17 cellular contexts compared by ENCODE assay signal in genomic region chr12:66550626-66551025, GRCh38.
"Had no signal": no experiment of that assay in that cellular context is flagged by ENCODE, and none has a peak within 500 bp of the region (broad histone marks: within the 10 kb centered on the region; RNA-seq: fewer than 3 reads in every experiment).

No MANE protein-coding gene starts in this region.

- H3K36me3 ChIP-seq: ascending aorta, esophagus muscularis mucosa, left lung, neutrophil had no signal

- H3K27me3 ChIP-seq: ascending aorta, dorsolateral prefrontal cortex, esophagus muscularis mucosa, left lung, neutrophil had no signal

- H3K9me3 Mint-ChIP-seq: activated CD4-positive, alpha-beta memory T cell treated with anti-CD3 and anti-CD28 coated beads for 36 hours; activated naive CD4-positive, alpha-beta T cell treated with anti-CD3 and anti-CD28 coated beads for 36 hours; activated naive CD8-positive, alpha-beta T cell treated with anti-CD3 and anti-CD28 coated beads, Interleukin-2, amount 50 U/mL, for 24 hours; activated T-helper 2 cell treated with anti-CD3 and anti-CD28 coated beads, Interferon-gamma antibody, Interleukin-2, Interleukin-4, amounts not matched to agents 10 μg/mL and 5 μg/mL and 100 μg/mL, durations not matched to agents 14 hours and 24 hours and 36 hours; natural killer cell; stimulated activated effector memory CD8-positive, alpha-beta T cell treated with anti-CD3 and anti-CD28 coated beads, Interleukin-12 subunit alpha, Interleukin-12 subunit beta, amount 100 ng/mL, for 72 hours had no signal

- H3K36me3 Mint-ChIP-seq: activated CD4-positive, alpha-beta memory T cell treated with anti-CD3 and anti-CD28 coated beads for 36 hours; activated CD8-positive, alpha-beta memory T cell treated with anti-CD3 and anti-CD28 coated beads, Interleukin-2, amount 10 ng/mL, durations not matched to agents 7 days and 5 days; natural killer cell; stimulated activated effector memory CD8-positive, alpha-beta T cell treated with anti-CD3 and anti-CD28 coated beads, Interleukin-12 subunit alpha, Interleukin-12 subunit beta, amount 100 ng/mL, for 72 hours had no signal

- H3K4me1 Mint-ChIP-seq: activated CD4-positive, alpha-beta T cell treated with anti-CD3 and anti-CD28 coated beads for 36 hours; activated CD8-positive, alpha-beta memory T cell treated with anti-CD3 and anti-CD28 coated beads, Interleukin-2, amount 10 ng/mL, durations not matched to agents 7 days and 5 days had no signal

- H3K27ac ChIP-seq: ascending aorta, dorsolateral prefrontal cortex, esophagus muscularis mucosa, left lung, neutrophil, parathyroid adenoma had no signal

- H3K4me3 ChIP-seq: ascending aorta, dorsolateral prefrontal cortex, esophagus muscularis mucosa, left lung had no signal

- H3K4me3 Mint-ChIP-seq: activated CD4-positive, alpha-beta memory T cell treated with anti-CD3 and anti-CD28 coated beads for 36 hours; activated CD4-positive, alpha-beta T cell treated with anti-CD3 and anti-CD28 coated beads for 36 hours; activated CD8-positive, alpha-beta memory T cell treated with anti-CD3 and anti-CD28 coated beads, Interleukin-2, amount 10 ng/mL, durations not matched to agents 7 days and 5 days; activated naive CD4-positive, alpha-beta T cell treated with anti-CD3 and anti-CD28 coated beads for 36 hours; activated naive CD8-positive, alpha-beta T cell treated with anti-CD3 and anti-CD28 coated beads, Interleukin-2, amount 50 U/mL, for 24 hours; natural killer cell; stimulated activated effector memory CD8-positive, alpha-beta T cell treated with anti-CD3 and anti-CD28 coated beads, Interleukin-12 subunit alpha, Interleukin-12 subunit beta, amount 100 ng/mL, for 72 hours had no signal

- H2AFZ ChIP-seq: parathyroid adenoma had no signal

- H3K4me1 ChIP-seq: ascending aorta, esophagus muscularis mucosa, left lung had no signal

- H3K9ac ChIP-seq: parathyroid adenoma had no signal

- H3K27me3 Mint-ChIP-seq: activated CD8-positive, alpha-beta memory T cell treated with anti-CD3 and anti-CD28 coated beads, Interleukin-2, amount 10 ng/mL, durations not matched to agents 7 days and 5 days; activated naive CD8-positive, alpha-beta T cell treated with anti-CD3 and anti-CD28 coated beads, Interleukin-2, amount 50 U/mL, for 24 hours had no signal

- DNase-seq: activated CD4-positive, alpha-beta memory T cell treated with anti-CD3 and anti-CD28 coated beads for 36 hours; activated CD4-positive, alpha-beta T cell treated with anti-CD3 and anti-CD28 coated beads for 36 hours; activated CD8-positive, alpha-beta memory T cell treated with anti-CD3 and anti-CD28 coated beads, Interleukin-2, amount 10 ng/mL, durations not matched to agents 7 days and 5 days; activated naive CD4-positive, alpha-beta T cell treated with anti-CD3 and anti-CD28 coated beads for 36 hours; activated naive CD8-positive, alpha-beta T cell treated with anti-CD3 and anti-CD28 coated beads, Interleukin-2, amount 50 U/mL, for 24 hours; activated T-cell treated with anti-CD3 and anti-CD28 coated beads, Interleukin-2, amount 50 U/mL, for 1 hour; dorsolateral prefrontal cortex; kidney; left lung; mesenchymal stem cell; natural killer cell had no signal

- H3K9me3 ChIP-seq: ascending aorta, esophagus muscularis mucosa, left lung, neutrophil had no signal

- ATAC-seq: activated CD4-positive, alpha-beta T cell treated with anti-CD3 and anti-CD28 coated beads for 36 hours; activated CD8-positive, alpha-beta memory T cell treated with anti-CD3 and anti-CD28 coated beads, Interleukin-2, amount 10 ng/mL, durations not matched to agents 7 days and 5 days; activated naive CD8-positive, alpha-beta T cell treated with anti-CD3 and anti-CD28 coated beads, Interleukin-2, amount 50 U/mL, for 24 hours; left lung; natural killer cell; stimulated activated effector memory CD8-positive, alpha-beta T cell treated with anti-CD3 and anti-CD28 coated beads, Interleukin-12 subunit alpha, Interleukin-12 subunit beta, amount 100 ng/mL, for 72 hours had no signal

- H3K27ac Mint-ChIP-seq: activated CD4-positive, alpha-beta memory T cell treated with anti-CD3 and anti-CD28 coated beads for 36 hours; activated CD4-positive, alpha-beta T cell treated with anti-CD3 and anti-CD28 coated beads for 36 hours; activated CD8-positive, alpha-beta memory T cell treated with anti-CD3 and anti-CD28 coated beads, Interleukin-2, amount 10 ng/mL, durations not matched to agents 7 days and 5 days; activated naive CD4-positive, alpha-beta T cell treated with anti-CD3 and anti-CD28 coated beads for 36 hours; activated naive CD8-positive, alpha-beta T cell treated with anti-CD3 and anti-CD28 coated beads, Interleukin-2, amount 50 U/mL, for 24 hours; activated T-helper 2 cell treated with anti-CD3 and anti-CD28 coated beads, Interferon-gamma antibody, Interleukin-2, Interleukin-4, amounts not matched to agents 10 μg/mL and 5 μg/mL and 100 μg/mL, durations not matched to agents 14 hours and 24 hours and 36 hours; natural killer cell; stimulated activated effector memory CD8-positive, alpha-beta T cell treated with anti-CD3 and anti-CD28 coated beads, Interleukin-12 subunit alpha, Interleukin-12 subunit beta, amount 100 ng/mL, for 72 hours had no signal
